ENCODE assay signal across 19 cellular contexts in the genomic region with DNA sequence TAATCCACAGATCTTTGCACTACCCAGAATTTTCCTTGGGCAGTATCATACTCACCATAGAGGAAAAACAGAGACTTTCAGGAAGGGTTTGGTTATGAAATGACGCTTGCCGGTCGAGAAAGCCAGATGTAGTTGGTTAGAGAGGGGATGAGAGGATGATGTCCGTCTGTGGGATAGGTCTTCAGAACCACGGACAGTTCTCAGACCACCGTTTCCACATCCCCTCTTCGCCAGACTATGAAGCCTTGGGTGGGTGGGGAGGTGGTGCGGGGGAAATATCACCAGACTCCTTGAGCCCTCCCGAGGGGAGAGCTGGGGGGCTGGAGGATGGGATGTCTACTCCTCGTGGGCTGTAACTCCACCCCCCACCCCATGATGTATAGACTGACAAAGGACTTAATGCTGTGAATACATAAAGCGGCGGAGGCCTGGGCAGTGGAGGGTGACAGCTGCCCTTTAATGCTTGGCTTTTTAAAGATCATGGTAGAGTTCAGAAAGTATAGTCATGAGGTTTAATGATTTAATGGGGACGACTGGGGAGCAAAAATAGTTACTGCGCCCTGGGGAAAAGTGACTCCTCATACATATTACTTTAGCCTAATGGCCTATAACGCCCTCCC.
DNase-seq lines count a peak whose midpoint lies in the region; ATAC-seq and TF ChIP-seq lines count a peak whose summit lies in the region.
"Had no signal": no experiment of that assay in that cellular context is flagged by ENCODE, and none has a peak within 500 bp of the region (broad histone marks: within the 10 kb centered on the region; RNA-seq: fewer than 3 reads in every experiment).

No MANE protein-coding gene starts in this region.

- H3K36me3 ChIP-seq in mesendoderm (ENCODE audit: control insufficient read depth, insufficient read depth, low read length): no peaks in the 10 kb centered on the region
- no peaks in the 10 kb centered on the region for H3K36me3 ChIP-seq in prostate gland
- H3K36me3 ChIP-seq: BLaER1 treated with 17β-estradiol and CSF1 and Interleukin-3, amounts not matched to agents 10 nM and 100 nM; lower lobe of right lung had no signal

- no peak overlapping the region for H2BK120ac ChIP-seq in mesendoderm (ENCODE audit: low read depth, low read length)

- no peaks in the 10 kb centered on the region for H3K79me2 ChIP-seq in mesendoderm (ENCODE audit: control insufficient read depth, insufficient read depth, low read length)

- ATAC-seq in GM21390 (IDR thresholded peaks at IDR 0.05; ENCODE audit: unreplicated experiment) (no peak), left lobe of liver (no peak)
- ATAC-seq: foreskin keratinocyte; lower lobe of right lung; naive thymus-derived CD4-positive, alpha-beta T cell; psoas muscle; stimulated activated naive CD8-positive, alpha-beta T cell treated with anti-CD3 and anti-CD28 coated beads, Interleukin-15, amount 100 ng/mL, for 72 hours had no signal

- H3K9me3 ChIP-seq in prostate gland: no peaks in the 10 kb centered on the region
- H3K9me3 ChIP-seq: BLaER1 treated with 17β-estradiol and CSF1 and Interleukin-3, amounts not matched to agents 10 nM and 100 nM; lower lobe of right lung; psoas muscle had no signal

- no peak overlapping the region for H3K4ac ChIP-seq in mesendoderm (ENCODE audit: low read depth, low read length)

- H3K27me3 ChIP-seq in mesendoderm (ENCODE audit: insufficient read depth, low read length, poor library complexity) (peaks cover 1% of the 10 kb centered on the region), prostate gland (replicated peaks; ENCODE audit: insufficient read depth) (no peaks in the 10 kb centered on the region)
- H3K27me3 ChIP-seq: BLaER1 treated with 17β-estradiol and CSF1 and Interleukin-3, amounts not matched to agents 10 nM and 100 nM had no signal

- no peak overlapping the region for H3K4me3 ChIP-seq in NB4 (ENCODE audit: low read depth, low read length)
- no peak overlapping the region for H3K4me3 ChIP-seq in choroid plexus epithelial cell (ENCODE audit: low read depth, low read length)
- H3K4me3 ChIP-seq in mesendoderm (ENCODE audit: low read length): no peak overlapping the region
- H3K4me3 ChIP-seq in prostate gland: no peak overlapping the region
- H3K4me3 ChIP-seq: BLaER1 treated with 17β-estradiol and CSF1 and Interleukin-3, amounts not matched to agents 10 nM and 100 nM; lower lobe of right lung; psoas muscle had no signal

- no peak overlapping the region for H3K18ac ChIP-seq in mesendoderm (ENCODE audit: low read length)

- no peak overlapping the region for H3K56ac ChIP-seq in mesendoderm (ENCODE audit: low read length)

- WGBS in mesendoderm (ENCODE audit: extremely low coverage, insufficient coverage, low lambda C conversion rate): no CpG with 5 or more reads among the region's 15 CpGs
- WGBS in prostate gland: 30% methylated on average over 15 of the region's 15 CpGs

- H3K27ac ChIP-seq in mesendoderm (ENCODE audit: low read depth, low read length) (no peak overlapping the region), prostate gland (no peak overlapping the region)
- H3K27ac ChIP-seq: 22Rv1; BLaER1 treated with 17β-estradiol and CSF1 and Interleukin-3, amounts not matched to agents 10 nM and 100 nM; foreskin keratinocyte; HL-60; lower lobe of right lung; psoas muscle had no signal

- no peaks in the 10 kb centered on the region for H3K79me1 ChIP-seq in mesendoderm (ENCODE audit: low read length)

- no peak overlapping the region for H4K8ac ChIP-seq in mesendoderm (ENCODE audit: low read depth, low read length)

- H4K5ac ChIP-seq in mesendoderm (ENCODE audit: low read length): no peak overlapping the region

- no peak overlapping the region for H3K4me2 ChIP-seq in mesendoderm (ENCODE audit: low read length)
- H3K4me2 ChIP-seq: BLaER1 treated with 17β-estradiol and CSF1 and Interleukin-3, amounts not matched to agents 10 nM and 100 nM had no signal

- TF ChIP-seq CTCF in NB4 (IDR thresholded peaks at IDR 0.05; ENCODE audit: low read depth, low read length): no peak
- TF ChIP-seq CTCF in choroid plexus epithelial cell (conservative IDR thresholded peaks at IDR 0.05; ENCODE audit: low read depth, low read length): no peak
- no peak for TF ChIP-seq CTCF in prostate gland (IDR thresholded peaks at IDR 0.05)

- DNase-seq in DMS 273 (lab: John Stamatoyannopoulos, UW; ENCODE audit: unreplicated experiment) (peak; percentile 14), DMS 273 treated with DMSO at 0.1 percent for 48 hours (lab: John Stamatoyannopoulos, UW) (no peak), NB4 (ENCODE audit: low read depth) (peak; percentile 57), choroid plexus epithelial cell (ENCODE audit: low read depth) (peak; percentile 15), mesendoderm (peak; percentile 56), prostate gland (ENCODE audit: low spot score) (no peak), left lobe of liver (ENCODE audit: low spot score) (no peak)
- DNase-seq: effector memory CD4-positive, alpha-beta T cell; foreskin keratinocyte; lower lobe of right lung; naive thymus-derived CD4-positive, alpha-beta T cell; NCI-H1694; NCI-H510A; psoas muscle; stimulated activated naive CD8-positive, alpha-beta T cell treated with anti-CD3 and anti-CD28 coated beads, Interleukin-15, amount 100 ng/mL, for 72 hours had no signal

- H2BK5ac ChIP-seq in mesendoderm (ENCODE audit: low read length): no peak overlapping the region

- no peaks in the 10 kb centered on the region for H3K4me1 ChIP-seq in mesendoderm (ENCODE audit: control insufficient read depth, low read depth, low read length)
- no peaks in the 10 kb centered on the region for H3K4me1 ChIP-seq in prostate gland (replicated peaks)
- H3K4me1 ChIP-seq: BLaER1 treated with 17β-estradiol and CSF1 and Interleukin-3, amounts not matched to agents 10 nM and 100 nM; foreskin keratinocyte; lower lobe of right lung; psoas muscle had no signal

- no peak overlapping the region for H2AK5ac ChIP-seq in mesendoderm (ENCODE audit: low read length)

- no peak for TF ChIP-seq POLR2A in NB4 (IDR thresholded peaks at IDR 0.05; ENCODE audit: extremely low read depth, insufficient read length)
- TF ChIP-seq POLR2A in prostate gland (IDR thresholded peaks at IDR 0.05): no peak

- H3K23ac ChIP-seq in mesendoderm (ENCODE audit: low read length): no peak overlapping the region

- no peak overlapping the region for H3K9ac ChIP-seq in mesendoderm (ENCODE audit: low read length)
- H3K9ac ChIP-seq: BLaER1 treated with 17β-estradiol and CSF1 and Interleukin-3, amounts not matched to agents 10 nM and 100 nM had no signal

- intact Hi-C loops in prostate gland (cut with DNase I): no loop called here

- no peak overlapping the region for H2BK15ac ChIP-seq in mesendoderm (replicated peaks; ENCODE audit: low read depth)

Comparison
In these comparisons a context has a peak if more than half of its experiments do, and no peak if none do; other contexts are left out.
1. DNase-seq: peak in DMS 273 (single experiment), NB4 (single experiment), choroid plexus epithelial cell (single experiment) and mesendoderm (single experiment); none in DMS 273 treated with DMSO at 0.1 percent for 48 hours (single experiment), prostate gland (single experiment) and left lobe of liver (single experiment).